ENCODE assay signal across 7 cellular contexts in genomic region chr16:72066747-72067146, GRCh38. TPM values are rescaled to one million over a fixed set of nuclear protein-coding genes. Genes with fewer than 3 reads are reported as not detected.
DNase-seq lines count a peak whose midpoint lies in the region; ATAC-seq and TF ChIP-seq lines count a peak whose summit lies in the region.

No MANE protein-coding gene starts in this region.

- H3K27ac Mint-ChIP-seq in nephron, result peak overlapping the region in 1 of 3 experiments; percentile 3

- TF ChIP-seq POLR2A in esophagus muscularis mucosa (IDR thresholded peaks at IDR 0.05; ENCODE audit: low read depth), result no peak

- no peak overlapping the region for H3K27ac ChIP-seq in esophagus muscularis mucosa (replicated peaks in 1 of 4)

- H3K4me3 Mint-ChIP-seq in nephron, result no peak overlapping the region

- H3K4me1 ChIP-seq in esophagus muscularis mucosa, result peaks cover 0 to 4% (median 0%) of the 10 kb centered on the region in 4 donors

- DNase-seq in ELF-1 (ENCODE audit: low read depth, low spot score) (peak; percentile 32), HFF-Myc (ENCODE audit: extremely low read depth, low read depth) (no peak), RPMI8226 (peak; percentile 61), esophagus muscularis mucosa (ENCODE audit: extremely low spot score) (no peak)

- H3K27me3 ChIP-seq in esophagus muscularis mucosa, result no peaks in the 10 kb centered on the region

- peaks cover 0 to 2% (median 0%) of the 10 kb centered on the region in 4 donors for H3K36me3 ChIP-seq in esophagus muscularis mucosa

- TF ChIP-seq EP300 in esophagus muscularis mucosa (IDR thresholded peaks at IDR 0.05), result no peak

- H3K27me3 Mint-ChIP-seq in nephron (ENCODE audit: low read depth), result no peaks in the 10 kb centered on the region

- ATAC-seq in HG03135 (IDR thresholded peaks at IDR 0.05; ENCODE audit: unreplicated experiment), result no peak
- no peak for ATAC-seq in HG02981 (IDR thresholded peaks at IDR 0.05; ENCODE audit: unreplicated experiment)

- no peaks in the 10 kb centered on the region for H3K36me3 Mint-ChIP-seq in nephron (ENCODE audit: low read depth)

- no peaks in the 10 kb centered on the region for H3K9me3 ChIP-seq in esophagus muscularis mucosa

- WGBS in esophagus muscularis mucosa, result 0% methylated on average over 1 of the region's 1 CpG

- H3K4me3 ChIP-seq in HFF-Myc (replicated peaks; ENCODE audit: low read depth, low read length) (no peak overlapping the region), esophagus muscularis mucosa (no peak overlapping the region)

- no peaks in the 10 kb centered on the region for H3K4me1 Mint-ChIP-seq in nephron

- TF ChIP-seq CTCF in HFF-Myc (IDR thresholded peaks at IDR 0.05; ENCODE audit: low read depth, low read length, missing control alignments) (peak; percentile 55), esophagus muscularis mucosa (IDR thresholded peaks at IDR 0.05) (peak in 2 of 3 experiments; percentile 18 to 43), nephron (IDR thresholded peaks at IDR 0.05; ENCODE audit: unreplicated experiment in 3 of 3) (peak; percentile 46 to 58 (median 52))

- intact Hi-C loops in esophagus muscularis mucosa (cut with DNase I), result no loop called here

- H3K9me3 Mint-ChIP-seq in nephron, result no peaks in the 10 kb centered on the region

RNA-seq across cellular contexts. Expression of gene HPR, which starts 3.7 kb away (rescaled TPM):
- under 1 TPM in 3 of 4 donors, not detected in 1; 0.57 to 0.71 (median 0.66) TPM for total RNA-seq in esophagus muscularis mucosa

RNA-seq across cellular contexts. Expression of gene HP, which starts 12.4 kb away (rescaled TPM):
- 1 to 10 TPM in 3 of 4 donors, not detected in 1; 1.1 to 6.1 (median 1.3) TPM for total RNA-seq in esophagus muscularis mucosa

RNA-seq across cellular contexts. Expression of gene TXNL4B, which starts 26.7 kb away (rescaled TPM):
- 1 to 10 TPM; 4.6 to 7.5 (median 6.4) TPM for total RNA-seq in esophagus muscularis mucosa

RNA-seq across cellular contexts. Expression of gene DHX38, which starts 26.9 kb away (rescaled TPM):
- 10 to 100 TPM; 59.0 to 70.2 (median 62.8) TPM for total RNA-seq in esophagus muscularis mucosa

RNA-seq across cellular contexts. Expression of gene DHODH, which starts 58.2 kb away (rescaled TPM):
- 1 to 10 TPM; 3.3 to 6.8 (median 4.7) TPM for total RNA-seq in esophagus muscularis mucosa

Comparison
In these comparisons a context has a peak if more than half of its experiments do, and no peak if none do; other contexts are left out.
1. DNase-seq: peak in ELF-1 (single experiment) and RPMI8226 (single experiment); none in HFF-Myc (single experiment) and esophagus muscularis mucosa (single experiment).
2. Peak in every context shown above with its lines, with median percentiles within 50 percentile points of each other: CTCF ChIP-seq.